21 cellular contexts compared by ENCODE assay signal in the genomic region with DNA sequence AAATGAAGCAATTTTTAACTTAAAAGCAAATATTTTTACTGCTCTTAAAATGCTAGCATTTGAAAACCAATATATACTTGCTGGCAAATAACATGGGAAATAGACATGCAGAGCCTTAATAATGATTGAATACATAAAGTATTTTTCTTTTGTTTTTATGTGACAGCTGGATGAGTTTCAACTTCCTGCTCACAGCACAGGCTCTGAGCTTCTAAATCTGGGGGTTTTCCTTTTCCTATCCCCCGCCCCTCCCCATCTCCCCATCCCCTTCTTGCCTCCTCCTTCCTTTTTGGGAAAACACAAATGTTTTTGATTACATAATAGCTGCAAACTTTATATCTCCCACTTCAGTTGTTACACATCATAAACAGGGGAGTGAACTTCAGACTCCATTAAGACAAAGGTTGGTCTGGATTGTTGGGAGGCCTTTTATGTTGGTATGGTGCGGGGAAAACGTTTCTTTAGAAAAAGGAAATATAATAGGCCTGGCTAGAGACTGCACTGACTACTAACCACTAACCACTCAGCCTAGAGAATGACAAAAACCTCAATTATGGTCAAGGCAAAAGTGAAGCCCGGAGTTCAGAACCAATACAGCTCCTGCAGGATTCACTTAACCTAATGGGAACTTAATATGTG.
A peak's percentile ranks its signal among the peaks of the same experiment; 100 is the strongest.
DNase-seq lines count a peak whose midpoint lies in the region; ATAC-seq, FAIRE-seq and TF ChIP-seq lines count a peak whose summit lies in the region.
"Had no signal": no experiment of that assay in that cellular context is flagged by ENCODE, and none has a peak within 500 bp of the region (broad histone marks: within the 10 kb centered on the region; RNA-seq: fewer than 3 reads in every experiment).

No MANE protein-coding gene starts in this region.

- peaks cover 40% of the 10 kb centered on the region for H3K4me1 Mint-ChIP-seq in osteocyte (ENCODE audit: unreplicated experiment)
- H3K4me1 Mint-ChIP-seq: activated naive CD8-positive, alpha-beta T cell treated with anti-CD3 and anti-CD28 coated beads, Interleukin-2, amount 50 U/mL, for 24 hours; central memory CD8-positive, alpha-beta T cell; memory B cell had no signal

- H3K9me3 Mint-ChIP-seq in osteocyte (ENCODE audit: unreplicated experiment): no peaks in the 10 kb centered on the region

- H3K4me3 Mint-ChIP-seq in osteocyte (ENCODE audit: unreplicated experiment): no peak overlapping the region
- H3K4me3 Mint-ChIP-seq: activated CD8-positive, alpha-beta T cell treated with anti-CD3 and anti-CD28 coated beads, Interleukin-2, amount 10 ng/mL, durations not matched to agents 7 days and 5 days; activated naive CD8-positive, alpha-beta T cell treated with anti-CD3 and anti-CD28 coated beads, Interleukin-2, amount 50 U/mL, for 24 hours; activated T-cell treated with anti-CD3 and anti-CD28 coated beads, Interleukin-2, amount 50 U/mL, for 72 hours; central memory CD8-positive, alpha-beta T cell; memory B cell had no signal

- ATAC-seq in HG03025 (IDR thresholded peaks at IDR 0.05; ENCODE audit: low FRiP score, unreplicated experiment): no peak
- ATAC-seq: activated CD8-positive, alpha-beta T cell treated with anti-CD3 and anti-CD28 coated beads, Interleukin-2, amount 10 ng/mL, durations not matched to agents 7 days and 5 days; activated naive CD8-positive, alpha-beta T cell treated with anti-CD3 and anti-CD28 coated beads, Interleukin-2, amount 50 U/mL, for 24 hours; activated T-cell treated with anti-CD3 and anti-CD28 coated beads, Interleukin-2, amount 50 U/mL, for 72 hours; HepG2; Panc1; right lobe of liver had no signal

- FAIRE-seq in endometrium (lab: Jason Lieb, UNC): peak; percentile 78
- FAIRE-seq: HepG2 had no signal

- peak overlapping the region; percentile 76 for H3K27ac Mint-ChIP-seq in osteocyte (ENCODE audit: unreplicated experiment)
- H3K27ac Mint-ChIP-seq: activated CD8-positive, alpha-beta T cell treated with anti-CD3 and anti-CD28 coated beads, Interleukin-2, amount 10 ng/mL, durations not matched to agents 7 days and 5 days; activated naive CD8-positive, alpha-beta T cell treated with anti-CD3 and anti-CD28 coated beads, Interleukin-2, amount 50 U/mL, for 24 hours; activated T-cell treated with anti-CD3 and anti-CD28 coated beads, Interleukin-2, amount 50 U/mL, for 72 hours; memory B cell had no signal

- TF ChIP-seq CTCF in osteocyte (IDR thresholded peaks at IDR 0.05): no peak

- no peaks in the 10 kb centered on the region for H3K36me3 Mint-ChIP-seq in osteocyte (ENCODE audit: unreplicated experiment)
- H3K36me3 Mint-ChIP-seq: memory B cell had no signal

- DNase-seq in DMS153 treated with DMSO at 0.1 percent for 48 hours (lab: John Stamatoyannopoulos, UW; ENCODE audit: unreplicated experiment) (peak; percentile 24), NCI-H128 (lab: John Stamatoyannopoulos, UW; ENCODE audit: unreplicated experiment) (peak; percentile 45), osteocyte (ENCODE audit: extremely low spot score, unreplicated experiment) (no peak), ecto neural progenitor cell (ENCODE audit: low spot score) (no peak), GM19240 (ENCODE audit: insufficient read length, low spot score) (no peak)
- no peak for DNase-seq in activated naive CD4-positive, alpha-beta T cell treated with Interleukin-2 at 50 U/mL for 16 hours
- DNase-seq: activated CD8-positive, alpha-beta T cell treated with anti-CD3 and anti-CD28 coated beads, Interleukin-2, amount 10 ng/mL, durations not matched to agents 7 days and 5 days; activated naive CD8-positive, alpha-beta T cell treated with anti-CD3 and anti-CD28 coated beads, Interleukin-2, amount 50 U/mL, for 24 hours; activated T-cell treated with anti-CD3 and anti-CD28 coated beads, Interleukin-2, amount 50 U/mL, for 72 hours; BE2C; MM.1S; NCI-H2081 treated with DMSO at 0.1 percent for 48 hours; NCI-H82; right lobe of liver; stimulated activated CD4-positive, alpha-beta T cell treated with anti-CD3 and anti-CD28 coated beads, Interleukin-2, amount 100 ng/mL, for 48 hours had no signal

- no peaks in the 10 kb centered on the region for H3K27me3 Mint-ChIP-seq in osteocyte (ENCODE audit: unreplicated experiment)

Comparison
In these comparisons a context has a peak if more than half of its experiments do, and no peak if none do; other contexts are left out.
1. DNase-seq: peak in DMS153 treated with DMSO at 0.1 percent for 48 hours (single experiment) and NCI-H128 (single experiment); none in osteocyte (single experiment), activated naive CD4-positive, alpha-beta T cell treated with Interleukin-2 at 50 U/mL for 16 hours (single experiment), ecto neural progenitor cell (single experiment) and GM19240 (single experiment).